18 cellular contexts compared by ENCODE assay signal in genomic region chr2:38578832-38579231, GRCh38. TPM values are rescaled to one million over a fixed set of nuclear protein-coding genes. Genes with fewer than 3 reads are reported as not detected.
DNase-seq lines count a peak whose midpoint lies in the region; ATAC-seq and TF ChIP-seq lines count a peak whose summit lies in the region.
"Had no signal": no experiment of that assay in that cellular context is flagged by ENCODE, and none has a peak within 500 bp of the region (broad histone marks: within the 10 kb centered on the region; RNA-seq: fewer than 3 reads in every experiment).

No MANE protein-coding gene starts in this region.

- H4K8ac ChIP-seq in H9 (replicated peaks; ENCODE audit: insufficient read length, low read depth, low read length), result no peak overlapping the region

- H2BK12ac ChIP-seq in H9 (ENCODE audit: insufficient read length, low read depth, low read length), result no peak overlapping the region

- H2BK120ac ChIP-seq in H9 (ENCODE audit: low read depth, low read length, poor library complexity, severe bottlenecking), result no peak overlapping the region

- H3K79me2 ChIP-seq in H9 (ENCODE audit: insufficient read depth, low read length), result 0 out of 2 replicates have a peak, but pooled peaks cover 2% of the 10 kb centered on the region

- DNase-seq in CD8-positive, alpha-beta T cell, result no peak
- DNase-seq in H9 (no peak), T-cell (no peak), fibroblast of villous mesenchyme (ENCODE audit: low read depth) (peak; percentile 55), GM13977 (ENCODE audit: low spot score) (no peak), DMS53 (lab: John Stamatoyannopoulos, UW) (no peak), NCI-H2227 (lab: John Stamatoyannopoulos, UW; ENCODE audit: unreplicated experiment) (no peak)
- no peak for DNase-seq in stimulated activated CD4-positive, alpha-beta T cell treated with anti-CD3 and anti-CD28 coated beads, Interleukin-4, amount 100 ng/mL, for 1 hour
- DNase-seq: activated CD8-positive, alpha-beta memory T cell treated with anti-CD3 and anti-CD28 coated beads, Interleukin-2, amount 50 U/mL, for 48 hours; AML-193; naive B cell; NCI-H1417; NCI-H2171; posterior cingulate gyrus; T-helper 1 cell had no signal

- no peak overlapping the region for H3K9ac ChIP-seq in H9 (ENCODE audit: extremely low read depth, insufficient read length, low read length)

- H3K9me3 ChIP-seq in CD8-positive, alpha-beta T cell (ENCODE audit: low read length), result no peaks in the 10 kb centered on the region
- no peaks in the 10 kb centered on the region for H3K9me3 ChIP-seq in H9 (ENCODE audit: control insufficient read depth, low read depth, low read length)

- H3K27ac ChIP-seq in CD8-positive, alpha-beta T cell (ENCODE audit: low read depth, low read length), result no peak overlapping the region
- no peak overlapping the region for H3K27ac ChIP-seq in H9 (ENCODE audit: insufficient read length, low read depth, low read length)

- no peak overlapping the region for H3K14ac ChIP-seq in H9 (ENCODE audit: insufficient read depth, low read length)

- H3K4me1 Mint-ChIP-seq in CD8-positive, alpha-beta T cell (ENCODE audit: low read depth), result peaks cover 4% of the 10 kb centered on the region
- peaks cover 23 to 25% of the 10 kb centered on the region in 2 experiments for H3K4me1 Mint-ChIP-seq in H9
- H3K4me1 Mint-ChIP-seq in T-cell, result peaks cover 6 to 44% (median 17%) of the 10 kb centered on the region in 3 donors
- H3K4me1 Mint-ChIP-seq: naive B cell had no signal

- H3K23ac ChIP-seq in H9 (ENCODE audit: insufficient read length, low read depth, low read length), result no peak overlapping the region

- no peaks in the 10 kb centered on the region for H3K9me3 Mint-ChIP-seq in CD8-positive, alpha-beta T cell
- H3K9me3 Mint-ChIP-seq in H9 (no peaks in the 10 kb centered on the region), T-cell (no peaks in the 10 kb centered on the region)
- H3K9me3 Mint-ChIP-seq: activated naive CD4-positive, alpha-beta T cell treated with anti-CD3 and anti-CD28 coated beads, Interleukin-2, amount 50 U/mL, for 72 hours; brain; naive B cell had no signal

- H3K27me3 Mint-ChIP-seq in CD8-positive, alpha-beta T cell (ENCODE audit: low read depth), result no peaks in the 10 kb centered on the region
- H3K27me3 Mint-ChIP-seq in H9 (ENCODE audit: low read depth) (no peaks in the 10 kb centered on the region), T-cell (no peaks in the 10 kb centered on the region)
- H3K27me3 Mint-ChIP-seq: brain had no signal

- no peak overlapping the region for H3K4me3 ChIP-seq in CD8-positive, alpha-beta T cell (ENCODE audit: low read depth, low read length)
- no peak overlapping the region for H3K4me3 ChIP-seq in fibroblast of villous mesenchyme (ENCODE audit: low read depth, low read length)
- H3K4me3 ChIP-seq: smooth muscle cell had no signal

- no peak overlapping the region for H3K4me3 Mint-ChIP-seq in CD8-positive, alpha-beta T cell
- H3K4me3 Mint-ChIP-seq in H9 (no peak overlapping the region; a peak in 1 of 5 replicates), T-cell (no peak overlapping the region)
- H3K4me3 Mint-ChIP-seq: brain, naive B cell had no signal

- no peak overlapping the region for H3K27ac Mint-ChIP-seq in CD8-positive, alpha-beta T cell
- H3K27ac Mint-ChIP-seq in H9 (peak overlapping the region; percentile 3 to 24 (median 20); a peak in 4 of 7 replicates), T-cell (peak overlapping the region in 1 of 2 donors; percentile 33)
- H3K27ac Mint-ChIP-seq: activated naive CD4-positive, alpha-beta T cell treated with anti-CD3 and anti-CD28 coated beads, Interleukin-2, amount 50 U/mL, for 72 hours; brain; naive B cell had no signal

- H3K36me3 Mint-ChIP-seq in CD8-positive, alpha-beta T cell, result peaks cover 32% of the 10 kb centered on the region
- peaks cover 16 to 62% (median 50%) of the 10 kb centered on the region in 3 experiments for H3K36me3 Mint-ChIP-seq in H9 (ENCODE audit: insufficient read depth in 1 of 3, low read depth in 3 of 3)
- peaks cover 31% of the 10 kb centered on the region for H3K36me3 Mint-ChIP-seq in T-cell
- H3K36me3 Mint-ChIP-seq: naive B cell had no signal

- H4K91ac ChIP-seq in H9 (ENCODE audit: insufficient read length, low read depth, low read length), result no peak overlapping the region

- H3K23me2 ChIP-seq in H9 (ENCODE audit: insufficient read length, low read depth, low read length, poor library complexity, severe bottlenecking), result no peaks in the 10 kb centered on the region

- intact Hi-C loops in CD8-positive, alpha-beta T cell (cut with DNase I, micrococcal nuclease), result no loop called here

- no peaks in the 10 kb centered on the region for H3K27me3 ChIP-seq in CD8-positive, alpha-beta T cell (ENCODE audit: insufficient read depth, low read length)
- no peaks in the 10 kb centered on the region for H3K27me3 ChIP-seq in H9 (ENCODE audit: insufficient read depth, low read length)

- H3K4me2 ChIP-seq in H9 (ENCODE audit: insufficient read depth, insufficient read length, low read length), result no peak overlapping the region
- H3K4me2 ChIP-seq: smooth muscle cell had no signal

- H2BK5ac ChIP-seq in H9 (ENCODE audit: insufficient read length, low read length), result no peak overlapping the region

- no peak for TF ChIP-seq CTCF in CD8-positive, alpha-beta T cell (IDR thresholded peaks at IDR 0.05)
- TF ChIP-seq CTCF in H9 (conservative IDR thresholded peaks at IDR 0.05) (no peak), fibroblast of villous mesenchyme (IDR thresholded peaks at IDR 0.05; ENCODE audit: insufficient read depth, low read depth, low read length) (no peak), GM13977 (IDR thresholded peaks at IDR 0.05; ENCODE audit: extremely low read depth, insufficient read depth, missing control alignments) (no peak)

- no peak overlapping the region for H2AK5ac ChIP-seq in H9 (ENCODE audit: insufficient read length, low read length)

- no peak overlapping the region for H2AFZ ChIP-seq in H9 (ENCODE audit: low read length)

- no peaks in the 10 kb centered on the region for H3K79me1 ChIP-seq in H9 (ENCODE audit: insufficient read depth, low read depth, low read length, poor library complexity, severe bottlenecking)

- no peak overlapping the region for H4K5ac ChIP-seq in H9 (ENCODE audit: insufficient read length, low read depth, low read length)

- in situ Hi-C loops in GM13977 (cut with MboI; ENCODE audit: low pct_unique_long_range_greater_than_20kb, low sequenced_read_pairs, unreplicated experiment), result no loop called here

- H4K20me1 ChIP-seq in H9 (ENCODE audit: control insufficient read depth, insufficient read depth, insufficient read length), result no peaks in the 10 kb centered on the region

- CTCF ChIA-PET in CD8-positive, alpha-beta T cell (lab: Charles Lee), result interaction anchor here (2.3 to 8.0 kb wide), 4 partner anchors 25 to 162 kb away, joined by 10 to 155 read pairs (median 90); partner anchors contain the start of gene HNRNPLL
- CTCF ChIA-PET in T-cell (lab: Charles Lee), result interaction anchor here (0.6 to 7.0 kb wide), 8 partner anchors 8 to 902 kb away, joined by 3 to 96 read pairs (median 4); no protein-coding TSS in a partner anchor

- H2BK15ac ChIP-seq in H9 (ENCODE audit: low read depth, low read length), result no peak overlapping the region

- 100% methylated on average over 1 of the region's 5 CpGs for WGBS in H9 (ENCODE audit: extremely low coverage, insufficient read length, low lambda C conversion rate)

- no peaks in the 10 kb centered on the region for H3K36me3 ChIP-seq in CD8-positive, alpha-beta T cell (ENCODE audit: insufficient read depth, low read length)

- no peak overlapping the region for H2BK20ac ChIP-seq in H9 (ENCODE audit: low read depth, low read length, poor library complexity, severe bottlenecking)

- H3K18ac ChIP-seq in H9 (ENCODE audit: insufficient read length, low read depth, low read length), result no peak overlapping the region

- H3K4ac ChIP-seq in H9 (ENCODE audit: low read depth, low read length), result no peak overlapping the region

- H3K4me1 ChIP-seq in CD8-positive, alpha-beta T cell (ENCODE audit: insufficient read depth, low read length), result no peaks in the 10 kb centered on the region
- peaks cover 2% of the 10 kb centered on the region; the same call in 1 of the 2 replicates for H3K4me1 ChIP-seq in H9 (ENCODE audit: insufficient read depth, low read length)

- no peak overlapping the region for H3K56ac ChIP-seq in H9 (ENCODE audit: insufficient read length, low read depth, low read length)

- POLR2A ChIA-PET in CD8-positive, alpha-beta T cell (lab: Charles Lee), result interaction anchor here (1.6 kb wide), 1 partner anchor 173 kb away, joined by 4 read pairs; the partner anchor contains the start of gene SRSF7
- POLR2A ChIA-PET in T-cell (lab: Charles Lee), result interaction anchor here (0.7 to 4.2 kb wide), 4 partner anchors 124 to 173 kb away, joined by 3 to 19 read pairs (median 5); partner anchors contain the start of gene SRSF7 (in 1 of the 2)

- ATAC-seq in CD8-positive, alpha-beta T cell, result peak; percentile 14
- peak; percentile 35 to 59 (median 52) for ATAC-seq in T-cell (replicated peaks in 1 of 4)

- H3T11ph ChIP-seq in H9 (ENCODE audit: low read length), result no peak overlapping the region

RNA-seq across cellular contexts. Expression of gene HNRNPLL, which starts 23.9 kb away (rescaled TPM):
- total RNA-seq in CD8-positive, alpha-beta T cell, result 10 to 100 TPM; 35.0 to 37.6 TPM
- 50.7 and 52.3 TPM in 2 replicates for total RNA-seq in H9 (2021)
- total RNA-seq in T-cell, result 10 to 100 TPM; 28.1 to 69.0 (median 35.2) TPM
- 40.6 and 57.0 TPM in 2 replicates for total RNA-seq in fibroblast of villous mesenchyme
